Comparison of ENCODE assay signal across 24 cellular contexts in the genomic region with DNA sequence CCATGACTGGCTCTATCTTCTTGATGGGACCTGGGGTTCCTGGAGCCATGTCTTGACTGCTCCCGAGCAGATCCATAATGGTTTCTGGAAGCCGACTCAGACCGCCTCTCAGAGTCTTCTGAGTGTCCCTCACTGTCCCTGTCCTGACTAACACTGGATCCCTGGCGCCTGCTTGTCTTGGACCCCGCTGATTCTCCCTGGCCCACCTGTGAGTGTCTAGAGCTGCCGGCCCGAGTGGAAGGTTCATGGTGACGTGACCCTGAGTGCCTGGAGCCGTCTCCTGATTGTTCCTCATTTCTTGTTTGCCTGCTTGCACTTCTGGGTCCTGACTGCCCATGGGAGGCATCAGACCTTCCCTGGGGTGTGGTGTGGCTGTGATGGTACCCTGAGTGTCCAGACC. TPM values are rescaled to one million over a fixed set of nuclear protein-coding genes. Genes with fewer than 3 reads are reported as not detected.
"Had no signal": no experiment of that assay in that cellular context is flagged by ENCODE, and none has a peak within 500 bp of the region (broad histone marks: within the 10 kb centered on the region; RNA-seq: fewer than 3 reads in every experiment).

No MANE protein-coding gene starts in this region.

- H3K4me2 ChIP-seq: KMS-11 had no signal

- H3K9me3 ChIP-seq: SJCRH30 had no signal

- H3K36me3 ChIP-seq: SJCRH30 had no signal

- H3K27ac Mint-ChIP-seq: IgD-negative memory B cell had no signal

- H3K4me1 Mint-ChIP-seq: IgD-negative memory B cell had no signal

- H3K4me1 ChIP-seq: SJCRH30 had no signal

- H3K9ac ChIP-seq: KMS-11 had no signal

- H3K4me3 ChIP-seq: K562, SJCRH30 had no signal

- H3K27me3 ChIP-seq: SJCRH30 had no signal

- H3K4me3 Mint-ChIP-seq: IgD-negative memory B cell had no signal

- DNase-seq: Kasumi-1, MM.1S, NCI-H1092 treated with DMSO at 0.1 percent for 48 hours, NCI-H1436, NCI-H187, NCI-H2029, NCI-H2081 treated with DMSO at 0.1 percent for 48 hours, NCI-H2171, NCI-H226, NCI-H446, NCI-H510A, NCI-H524 treated with DMSO at 0.1 percent for 48 hours, NCI-H69, NCI-H774, RPMI8226, SHP77 treated with DMSO at 0.1 percent for 48 hours, SJCRH30 had no signal

- H3K27ac ChIP-seq: KMS-11, SJCRH30 had no signal

- ATAC-seq: HepG2, K562, SK-N-SH treated with all-trans-retinoic acid at 6 μM for 48 hours had no signal

RNA-seq across cellular contexts. Expression of a gene that starts 15.1 kb away (rescaled TPM):
- total RNA-seq: HepG2, K562 had no signal
- polyA plus RNA-seq: IgD-negative memory B cell, K562 had no signal

RNA-seq across cellular contexts. Expression of a gene that starts 49.9 kb away (rescaled TPM):
- total RNA-seq: HepG2, HT1080, K562, M059J, SJCRH30 had no signal
- polyA plus RNA-seq: HepG2, IgD-negative memory B cell, K562 had no signal
